15 cellular contexts compared by ENCODE assay signal in the genomic region with DNA sequence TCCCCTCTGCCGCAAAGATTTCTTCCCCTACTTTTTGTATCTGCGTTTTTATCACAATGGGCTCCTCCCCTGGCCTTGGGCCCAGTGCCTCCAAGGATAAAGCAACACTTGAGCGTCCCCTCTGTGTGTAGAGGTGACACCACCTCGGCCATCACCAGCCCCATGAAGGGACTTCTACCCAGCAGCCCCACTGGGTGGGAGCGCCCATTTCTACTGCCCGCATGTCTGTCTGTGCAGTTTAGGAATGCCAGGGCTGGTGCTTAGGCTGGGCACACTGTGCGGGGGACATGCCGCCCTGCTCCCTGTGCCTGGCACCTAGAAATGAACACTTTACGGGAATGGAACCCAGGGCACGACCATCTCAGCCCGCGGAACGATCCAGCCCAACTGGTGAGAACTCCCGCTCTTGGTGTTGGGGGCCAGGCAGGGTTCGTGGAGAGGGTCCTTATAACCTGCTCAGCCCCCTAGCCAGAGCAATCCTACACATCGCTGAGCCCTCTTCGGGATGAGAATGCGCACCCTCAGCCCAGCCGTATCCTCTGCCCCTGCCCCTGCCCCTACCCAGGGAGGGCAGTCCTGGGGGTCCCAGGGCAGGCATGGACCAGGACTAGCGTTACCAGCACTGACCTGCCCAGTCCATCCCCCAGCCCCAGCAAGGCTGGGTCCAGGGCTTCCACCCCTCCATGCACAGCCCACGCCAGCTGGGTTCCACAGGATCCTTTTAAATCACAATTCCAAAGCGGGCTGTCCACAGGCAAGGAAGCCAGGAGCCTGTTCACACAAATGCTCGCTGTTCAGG. TPM values are rescaled to one million over a fixed set of nuclear protein-coding genes. Genes with fewer than 3 reads are reported as not detected.
A peak's percentile ranks its signal among the peaks of the same experiment; 100 is the strongest.
DNase-seq lines count a peak whose midpoint lies in the region; ATAC-seq and TF ChIP-seq lines count a peak whose summit lies in the region.
"Had no signal": no experiment of that assay in that cellular context is flagged by ENCODE, and none has a peak within 500 bp of the region (broad histone marks: within the 10 kb centered on the region; RNA-seq: fewer than 3 reads in every experiment).

No MANE protein-coding gene starts in this region.

- H4K20me1 ChIP-seq in GM23248 (ENCODE audit: insufficient read depth) (no peaks in the 10 kb centered on the region), hepatocyte (ENCODE audit: insufficient read depth, poor library complexity, severe bottlenecking) (no peaks in the 10 kb centered on the region)
- H4K20me1 ChIP-seq: BLaER1 had no signal

- H3K9ac ChIP-seq in GM23248: no peak overlapping the region
- H3K9ac ChIP-seq: BLaER1 had no signal

- no peaks in the 10 kb centered on the region for H3K36me3 Mint-ChIP-seq in T-helper 17 cell (ENCODE audit: low read depth)
- no peaks in the 10 kb centered on the region for H3K36me3 Mint-ChIP-seq in activated CD4-positive, alpha-beta memory T cell treated with anti-CD3 and anti-CD28 coated beads for 36 hours
- H3K36me3 Mint-ChIP-seq in type B pancreatic cell: no peaks in the 10 kb centered on the region
- H3K36me3 Mint-ChIP-seq: brain had no signal

- DNase-seq in GM23248 (no peak), T-helper 17 cell (no peak), hepatocyte (ENCODE audit: low spot score) (no peak), spleen (peak; percentile 68), type B pancreatic cell (ENCODE audit: extremely low spot score, unreplicated experiment) (no peak)
- DNase-seq in activated CD4-positive, alpha-beta memory T cell treated with anti-CD3 and anti-CD28 coated beads for 36 hours: no peak
- DNase-seq: NCI-H2171 had no signal

- H3F3A ChIP-seq in GM23248 (ENCODE audit: insufficient read depth): peaks cover 12% of the 10 kb centered on the region; the same call in 1 of the 2 replicates

- in situ Hi-C loops in GM23248 (cut with MboI): no loop called here

- peaks cover 7% of the 10 kb centered on the region for H3K9me3 Mint-ChIP-seq in activated CD4-positive, alpha-beta memory T cell treated with anti-CD3 and anti-CD28 coated beads for 36 hours
- H3K9me3 Mint-ChIP-seq in type B pancreatic cell: peaks cover 5% of the 10 kb centered on the region

- H3K4me1 ChIP-seq in GM23248 (ENCODE audit: insufficient read depth): peaks cover 24% of the 10 kb centered on the region
- peaks cover 23% of the 10 kb centered on the region for H3K4me1 ChIP-seq in hepatocyte (ENCODE audit: insufficient read depth)
- H3K4me1 ChIP-seq in spleen: peaks cover 14 to 61% (median 29%) of the 10 kb centered on the region in 6 donors

- H3K4me3 ChIP-seq in GM23248: no peak overlapping the region
- H3K4me3 ChIP-seq in hepatocyte: no peak overlapping the region
- no peak overlapping the region for H3K4me3 ChIP-seq in spleen
- H3K4me3 ChIP-seq: BLaER1 had no signal

- CTCF ChIA-PET in activated CD4-positive, alpha-beta memory T cell treated with anti-CD3 and anti-CD28 coated beads for 36 hours (lab: Charles Lee): interaction anchor here (1.0 kb wide), 1 partner anchor 21 kb away, joined by 3 read pairs; no protein-coding TSS in a partner anchor

- H3K9me3 ChIP-seq in GM23248 (ENCODE audit: low read depth) (no peaks in the 10 kb centered on the region), T-helper 17 cell (ENCODE audit: control insufficient read depth, low read length, poor library complexity, severe bottlenecking) (no peaks in the 10 kb centered on the region), hepatocyte (ENCODE audit: low read depth) (no peaks in the 10 kb centered on the region), spleen (peaks cover 0 to 10% (median 2%) of the 10 kb centered on the region in 8 donors)
- H3K9me3 ChIP-seq: neutrophil had no signal

- H3K36me3 ChIP-seq in GM23248 (ENCODE audit: low read depth): no peaks in the 10 kb centered on the region
- H3K36me3 ChIP-seq in hepatocyte (replicated peaks; ENCODE audit: insufficient read depth, low read depth): no peaks in the 10 kb centered on the region
- H3K36me3 ChIP-seq in spleen: no peaks in the 10 kb centered on the region
- H3K36me3 ChIP-seq: BLaER1, heart right ventricle, neutrophil had no signal

- H3K4me1 Mint-ChIP-seq in T-helper 17 cell (peaks cover 24% of the 10 kb centered on the region), type B pancreatic cell (ENCODE audit: unreplicated experiment) (peaks cover 45% of the 10 kb centered on the region)
- H3K4me1 Mint-ChIP-seq in activated CD4-positive, alpha-beta memory T cell treated with anti-CD3 and anti-CD28 coated beads for 36 hours (ENCODE audit: low read depth): peaks cover 33% of the 10 kb centered on the region

- peak overlapping the region; percentile 30 for H3K4me2 ChIP-seq in GM23248 (ENCODE audit: unreplicated experiment)
- no peak overlapping the region for H3K4me2 ChIP-seq in hepatocyte
- H3K4me2 ChIP-seq: BLaER1 had no signal

- intact Hi-C loops in spleen (cut with DNase I; ENCODE audit: low total_unique reads): no loop called here
- intact Hi-C loops in activated CD4-positive, alpha-beta memory T cell treated with anti-CD3 and anti-CD28 coated beads for 36 hours (cut with micrococcal nuclease): no loop called here

- H3K27ac Mint-ChIP-seq in T-helper 17 cell (peak overlapping the region; percentile 93), type B pancreatic cell (no peak overlapping the region)
- no peak overlapping the region for H3K27ac Mint-ChIP-seq in activated CD4-positive, alpha-beta memory T cell treated with anti-CD3 and anti-CD28 coated beads for 36 hours

- H3K9me2 ChIP-seq in GM23248 (ENCODE audit: insufficient read depth) (no peaks in the 10 kb centered on the region), hepatocyte (replicated peaks; ENCODE audit: insufficient read depth) (no peaks in the 10 kb centered on the region)

- H3K4me3 Mint-ChIP-seq in T-helper 17 cell (no peak overlapping the region), type B pancreatic cell (no peak overlapping the region)
- H3K4me3 Mint-ChIP-seq in activated CD4-positive, alpha-beta memory T cell treated with anti-CD3 and anti-CD28 coated beads for 36 hours: no peak overlapping the region

- H3K27ac ChIP-seq in GM23248 (no peak overlapping the region), hepatocyte (peak overlapping the region; percentile 71), spleen (peak overlapping the region in 7 of 8 donors; percentile 60 to 79 (median 67))
- H3K27ac ChIP-seq: BLaER1, neutrophil had no signal

- TF ChIP-seq CTCF in hepatocyte (IDR thresholded peaks at IDR 0.05; ENCODE audit: poor library complexity) (no peak), spleen (IDR thresholded peaks at IDR 0.05 in 8 of 11, conservative IDR thresholded peaks at IDR 0.05 in 3 of 11) (no peak), type B pancreatic cell (conservative IDR thresholded peaks at IDR 0.05) (no peak)

- peaks cover 5% of the 10 kb centered on the region; the same call in 1 of the 2 replicates for H3K27me3 ChIP-seq in GM23248 (replicated peaks; ENCODE audit: insufficient read depth)
- no peaks in the 10 kb centered on the region for H3K27me3 ChIP-seq in hepatocyte
- H3K27me3 ChIP-seq in spleen (replicated peaks in 1 of 7): peaks cover 0 to 10% (median 0%) of the 10 kb centered on the region in 7 donors
- H3K27me3 ChIP-seq: BLaER1 had no signal

- no peaks in the 10 kb centered on the region for H3K79me2 ChIP-seq in GM23248 (ENCODE audit: insufficient read depth)
- no peaks in the 10 kb centered on the region for H3K79me2 ChIP-seq in hepatocyte

- 83 to 87% methylated on average over 22 of the region's 23 CpGs for WGBS in GM23248 (ENCODE audit: low coverage in 1 of 2, low lambda C conversion rate in 2 of 2, missing lambda C conversion rate in 2 of 2), 2 experiments
- WGBS in hepatocyte (ENCODE audit: low lambda C conversion rate, missing lambda C conversion rate): 90% methylated on average over 20 of the region's 23 CpGs
- 80 to 86% (median 84%) methylated on average over 11 to 23 of the region's 23 CpGs for WGBS in spleen, 5 donors

- H2AFZ ChIP-seq in GM23248 (no peak overlapping the region), hepatocyte (no peak overlapping the region)

- POLR2A ChIA-PET in activated CD4-positive, alpha-beta memory T cell treated with anti-CD3 and anti-CD28 coated beads for 36 hours (lab: Charles Lee): no interaction called here

- H3K27me3 Mint-ChIP-seq in T-helper 17 cell (no peaks in the 10 kb centered on the region), type B pancreatic cell (no peaks in the 10 kb centered on the region)
- no peaks in the 10 kb centered on the region for H3K27me3 Mint-ChIP-seq in activated CD4-positive, alpha-beta memory T cell treated with anti-CD3 and anti-CD28 coated beads for 36 hours
- H3K27me3 Mint-ChIP-seq: brain had no signal

- no peak for TF ChIP-seq POLR2A in spleen (IDR thresholded peaks at IDR 0.05)

- ATAC-seq in T-helper 17 cell (no peak), HG02938 (IDR thresholded peaks at IDR 0.05; ENCODE audit: unreplicated experiment) (no peak), GM18517 (IDR thresholded peaks at IDR 0.05; ENCODE audit: unreplicated experiment) (no peak)
- ATAC-seq: activated CD4-positive, CD25-positive, alpha-beta regulatory T cell treated with anti-CD3 and anti-CD28 coated beads, Interleukin-2, amount 50 U/mL, for 24 hours; left colon had no signal

RNA-seq across cellular contexts. Expression of a gene that starts 12.8 kb away (rescaled TPM):
- total RNA-seq in GM23248 (2014; rRNA removed; shearing (Covaris generic)): not detected in 2 replicates
- not detected in 2 replicates for polyA plus RNA-seq in GM23248 (2016; fragmentation: Nextera tagmentation; extraction: Ambion mirVana)
- total RNA-seq in T-helper 17 cell: under 1 TPM in 1 of 2 donors, not detected in 1; 0.99 TPM
- not detected in 2 replicates for total RNA-seq in hepatocyte
- polyA plus RNA-seq in hepatocyte: 0.24 and 0.64 TPM in 2 replicates
- 1 to 10 TPM in 3 of 7 donors, under 1 TPM in 3, not detected in 1; 0.17 to 2.5 (median 0.92) TPM for total RNA-seq in spleen
- polyA plus RNA-seq in spleen: under 1 TPM; 0.27 to 0.72 (median 0.32) TPM
- total RNA-seq in activated CD4-positive, alpha-beta memory T cell treated with anti-CD3 and anti-CD28 coated beads for 36 hours: under 1 TPM in 1 of 2 experiments, not detected in 1; 0.21 TPM
- 0.67 and 1.3 TPM in 2 replicates for total RNA-seq in type B pancreatic cell (ENCODE audit: low replicate concordance)

RNA-seq across cellular contexts. Expression of a gene that starts 17.3 kb away (rescaled TPM):
- 0.25 TPM in 1 of 2 replicates, not detected in the other for total RNA-seq in GM23248 (2014; rRNA removed; shearing (Covaris generic))
- polyA plus RNA-seq in GM23248 (2016; fragmentation: Nextera tagmentation; extraction: Ambion mirVana) (not detected in 2 replicates), hepatocyte (12.4 and 19.1 TPM in 2 replicates), spleen (10 to 100 TPM in 1 of 3 donors, 1 to 10 TPM in 2; 2.8 to 29.5 (median 8.6) TPM)
- total RNA-seq in T-helper 17 cell (10 to 100 TPM in 1 of 2 donors, 1 to 10 TPM in 1; 9.7 to 24.4 TPM), hepatocyte (10.6 and 15.5 TPM in 2 replicates), spleen (10 to 100 TPM; 15.4 to 71.9 (median 58.1) TPM), type B pancreatic cell (ENCODE audit: low replicate concordance) (13.0 and 83.0 TPM in 2 replicates)
- under 1 TPM; 0.17 to 0.43 TPM for total RNA-seq in activated CD4-positive, alpha-beta memory T cell treated with anti-CD3 and anti-CD28 coated beads for 36 hours
